Comparison of ENCODE assay signal across 19 cellular contexts in the genomic region with DNA sequence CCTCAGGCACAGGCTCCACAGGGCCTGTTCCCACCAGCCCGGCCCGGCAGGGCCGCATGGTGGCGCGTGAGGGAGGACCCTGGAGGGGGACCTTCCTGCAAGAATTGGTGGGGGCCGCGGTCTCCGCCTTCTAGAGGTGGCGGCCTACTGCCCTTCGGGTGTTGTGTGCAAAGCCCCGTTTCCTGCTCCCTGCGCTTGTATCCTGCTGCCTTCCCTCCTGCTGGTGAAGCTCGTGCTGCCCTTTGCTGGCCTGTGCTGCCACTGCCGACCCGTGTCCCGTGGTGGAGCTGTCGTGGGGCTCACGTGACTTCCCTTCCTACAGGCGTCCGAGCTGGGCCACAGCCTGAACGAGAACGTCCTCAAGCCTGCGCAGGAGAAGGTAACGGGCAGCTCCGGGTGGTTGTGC. TPM values are rescaled to one million over a fixed set of nuclear protein-coding genes. Genes with fewer than 3 reads are reported as not detected.
A peak's percentile ranks its signal among the peaks of the same experiment; 100 is the strongest.
DNase-seq lines count a peak whose midpoint lies in the region; ATAC-seq, FAIRE-seq and TF ChIP-seq lines count a peak whose summit lies in the region.
"Had no signal": no experiment of that assay in that cellular context is flagged by ENCODE, and none has a peak within 500 bp of the region (broad histone marks: within the 10 kb centered on the region; RNA-seq: fewer than 3 reads in every experiment).

No MANE protein-coding gene starts in this region.

- no peaks in the 10 kb centered on the region for H3K27me3 ChIP-seq in thymus (ENCODE audit: control insufficient read depth, insufficient read depth)
- H3K27me3 ChIP-seq: upper lobe of left lung had no signal

- peaks cover 87% of the 10 kb centered on the region for H3K36me3 ChIP-seq in thymus (ENCODE audit: control insufficient read depth, insufficient read depth)

- FAIRE-seq in GM19239 (lab: Jason Lieb, UNC) = no peak

- intact Hi-C loops in natural killer cell (cut with micrococcal nuclease) = no loop called here

- no peaks in the 10 kb centered on the region for H3K9me3 ChIP-seq in thymus (ENCODE audit: control insufficient read depth)
- H3K9me3 ChIP-seq: prostate gland, upper lobe of left lung had no signal

- peak in 1 of 3 donors; percentile 21 for ATAC-seq in natural killer cell
- ATAC-seq in natural killer cell treated with Interleukin-12 subunit alpha and Interleukin-12 subunit beta and Interleukin-15 and Interleukin-18, amount 100 ng/mL, for 72 hours = no peak
- no peak for ATAC-seq in central memory CD8-positive, alpha-beta T cell (replicated peaks; ENCODE audit: extremely low read depth, poor library complexity, severe bottlenecking)
- ATAC-seq: esophagus mucosa had no signal

- TF ChIP-seq CTCF in natural killer cell (IDR thresholded peaks at IDR 0.05) = no peak

- no peak overlapping the region for H3K27ac Mint-ChIP-seq in natural killer cell
- no peak overlapping the region for H3K27ac Mint-ChIP-seq in natural killer cell treated with Interleukin-12 subunit alpha and Interleukin-12 subunit beta and Interleukin-15 and Interleukin-18, amount 100 ng/mL, for 72 hours
- no peak overlapping the region for H3K27ac Mint-ChIP-seq in central memory CD8-positive, alpha-beta T cell (ENCODE audit: low read depth)

- peak overlapping the region; percentile 33 for H3K4me3 ChIP-seq in thymus (ENCODE audit: low read length)
- H3K4me3 ChIP-seq: prostate gland had no signal

- DNase-seq in natural killer cell = no peak
- DNase-seq in natural killer cell treated with Interleukin-12 subunit alpha and Interleukin-12 subunit beta and Interleukin-15 and Interleukin-18, amount 100 ng/mL, for 72 hours (ENCODE audit: low spot score) = no peak
- DNase-seq in SW480 (ENCODE audit: low spot score) = peak; percentile 78
- no peak for DNase-seq in central memory CD8-positive, alpha-beta T cell (ENCODE audit: low spot score in 2 of 2)
- DNase-seq in stimulated activated CD4-positive, alpha-beta T cell treated with anti-CD3 and anti-CD28 coated beads, Interleukin-2, amount 100 ng/mL, for 24 hours = no peak
- no peak for DNase-seq in GM19239 (ENCODE audit: insufficient read length, low spot score)
- no peak for DNase-seq in MV-4-11 (lab: John Stamatoyannopoulos, UW)
- DNase-seq: activated CD4-positive, alpha-beta T cell treated with anti-CD3 and anti-CD28 coated beads for 48 hours; head of caudate nucleus; kidney glomerular epithelial cell; NCI-H1092 treated with DMSO at 0.1 percent for 48 hours; NCI-H2227 treated with DMSO at 0.1 percent for 48 hours had no signal

- no peaks in the 10 kb centered on the region for H3K36me3 Mint-ChIP-seq in natural killer cell
- no peaks in the 10 kb centered on the region for H3K36me3 Mint-ChIP-seq in natural killer cell treated with Interleukin-12 subunit alpha and Interleukin-12 subunit beta and Interleukin-15 and Interleukin-18, amount 100 ng/mL, for 72 hours
- H3K36me3 Mint-ChIP-seq in central memory CD8-positive, alpha-beta T cell (ENCODE audit: insufficient read depth) = peaks cover 18% of the 10 kb centered on the region

- 88% methylated on average over 25 of the region's 25 CpGs for WGBS in thymus

- no peaks in the 10 kb centered on the region for H3K9me3 Mint-ChIP-seq in natural killer cell
- no peaks in the 10 kb centered on the region for H3K9me3 Mint-ChIP-seq in natural killer cell treated with Interleukin-12 subunit alpha and Interleukin-12 subunit beta and Interleukin-15 and Interleukin-18, amount 100 ng/mL, for 72 hours
- no peaks in the 10 kb centered on the region for H3K9me3 Mint-ChIP-seq in central memory CD8-positive, alpha-beta T cell

- H3K4me1 ChIP-seq in thymus (ENCODE audit: control insufficient read depth, insufficient read depth, low read length) = no peaks in the 10 kb centered on the region
- H3K4me1 ChIP-seq: prostate gland, upper lobe of left lung had no signal

- H3K27me3 Mint-ChIP-seq in natural killer cell (ENCODE audit: low read depth in 2 of 2) = no peaks in the 10 kb centered on the region
- no peaks in the 10 kb centered on the region for H3K27me3 Mint-ChIP-seq in natural killer cell treated with Interleukin-12 subunit alpha and Interleukin-12 subunit beta and Interleukin-15 and Interleukin-18, amount 100 ng/mL, for 72 hours
- H3K27me3 Mint-ChIP-seq in central memory CD8-positive, alpha-beta T cell = no peaks in the 10 kb centered on the region

- H3K27ac ChIP-seq in thymus (ENCODE audit: low read depth) = no peak overlapping the region
- H3K27ac ChIP-seq: prostate gland, upper lobe of left lung had no signal

- peak overlapping the region; percentile 56 for H3K4me3 Mint-ChIP-seq in natural killer cell
- no peak overlapping the region for H3K4me3 Mint-ChIP-seq in natural killer cell treated with Interleukin-12 subunit alpha and Interleukin-12 subunit beta and Interleukin-15 and Interleukin-18, amount 100 ng/mL, for 72 hours
- peak overlapping the region; percentile 51 for H3K4me3 Mint-ChIP-seq in central memory CD8-positive, alpha-beta T cell

- no peaks in the 10 kb centered on the region for H3K4me1 Mint-ChIP-seq in natural killer cell
- H3K4me1 Mint-ChIP-seq in natural killer cell treated with Interleukin-12 subunit alpha and Interleukin-12 subunit beta and Interleukin-15 and Interleukin-18, amount 100 ng/mL, for 72 hours (ENCODE audit: low read depth in 2 of 2) = no peaks in the 10 kb centered on the region
- H3K4me1 Mint-ChIP-seq in central memory CD8-positive, alpha-beta T cell = no peaks in the 10 kb centered on the region

RNA-seq across cellular contexts. Expression of gene COL20A1, which starts 8.4 kb away (rescaled TPM):
- under 1 TPM in 2 of 3 donors, not detected in 1; 0.12 to 0.33 TPM for total RNA-seq in natural killer cell
- total RNA-seq in natural killer cell treated with Interleukin-12 subunit alpha and Interleukin-12 subunit beta and Interleukin-15 and Interleukin-18, amount 100 ng/mL, for 72 hours = not detected
- polyA plus RNA-seq in thymus = 0.30 TPM
- total RNA-seq: esophagus mucosa, HT1080 had no signal
- polyA plus RNA-seq: BJ had no signal

RNA-seq across cellular contexts. Expression of gene ARFGAP1, which starts 11.9 kb away (rescaled TPM):
- 100 to 1,000 TPM; 118 to 138 (median 127) TPM for total RNA-seq in natural killer cell
- total RNA-seq in natural killer cell treated with Interleukin-12 subunit alpha and Interleukin-12 subunit beta and Interleukin-15 and Interleukin-18, amount 100 ng/mL, for 72 hours = 100 to 1,000 TPM in 1 of 2 donors, 10 to 100 TPM in 1; 87.2 to 144 TPM
- 111 TPM for polyA plus RNA-seq in thymus

RNA-seq across cellular contexts. Expression of gene NKAIN4, which starts 30.3 kb away (rescaled TPM):
- not detected for total RNA-seq in natural killer cell
- not detected for total RNA-seq in natural killer cell treated with Interleukin-12 subunit alpha and Interleukin-12 subunit beta and Interleukin-15 and Interleukin-18, amount 100 ng/mL, for 72 hours
- polyA plus RNA-seq in thymus = 2.2 TPM
- total RNA-seq: esophagus mucosa, HT1080 had no signal
- polyA plus RNA-seq: BJ had no signal

RNA-seq across cellular contexts. Expression of gene BIRC7, which starts 48.8 kb away (rescaled TPM):
- not detected for total RNA-seq in natural killer cell
- not detected for total RNA-seq in natural killer cell treated with Interleukin-12 subunit alpha and Interleukin-12 subunit beta and Interleukin-15 and Interleukin-18, amount 100 ng/mL, for 72 hours
- polyA plus RNA-seq in thymus = 0.87 TPM
- total RNA-seq: cerebellum, esophagus mucosa, HT1080, prostate gland had no signal
- polyA plus RNA-seq: BJ had no signal
